In genomic region chr4:12036450-12036849, GRCh38 we compare ENCODE assay signal across 27 cellular contexts.
"Had no signal": no experiment of that assay in that cellular context is flagged by ENCODE, and none has a peak within 500 bp of the region (broad histone marks: within the 10 kb centered on the region; RNA-seq: fewer than 3 reads in every experiment).

No MANE protein-coding gene starts in this region.

- H3K27ac ChIP-seq: coronary artery, dorsolateral prefrontal cortex, foreskin keratinocyte, gastroesophageal sphincter, heart left ventricle, ovary, psoas muscle, right lobe of liver, suprapubic skin, transverse colon, upper lobe of right lung, uterus had no signal

- H3K36me3 ChIP-seq: gastroesophageal sphincter, heart left ventricle, ovary, right lobe of liver, suprapubic skin, transverse colon, upper lobe of right lung, uterus had no signal

- H3K9me3 ChIP-seq: gastroesophageal sphincter, ovary, psoas muscle, right lobe of liver, transverse colon, upper lobe of right lung, uterus had no signal

- H3K27me3 ChIP-seq: dorsolateral prefrontal cortex, foreskin keratinocyte, gastroesophageal sphincter, heart left ventricle, ovary, right lobe of liver, suprapubic skin, transverse colon, upper lobe of right lung, uterus had no signal

- ATAC-seq: foreskin keratinocyte; gastroesophageal sphincter; left colon; natural killer cell; psoas muscle; right lobe of liver; stimulated activated naive CD8-positive, alpha-beta T cell treated with anti-CD3 and anti-CD28 coated beads, Interleukin-15, amount 100 ng/mL, for 72 hours; upper lobe of right lung had no signal

- H3K4me3 ChIP-seq: coronary artery, dorsolateral prefrontal cortex, gastroesophageal sphincter, heart left ventricle, lung, ovary, psoas muscle, right lobe of liver, suprapubic skin, transverse colon, upper lobe of right lung, uterus had no signal

- H3K4me1 ChIP-seq: foreskin keratinocyte, gastroesophageal sphincter, heart left ventricle, psoas muscle, right lobe of liver, suprapubic skin, transverse colon, upper lobe of right lung, uterus had no signal

- DNase-seq: dorsolateral prefrontal cortex; effector CD8-positive, alpha-beta T cell; endodermal cell; erythroblast; foreskin keratinocyte; hippocampal formation; left colon; natural killer cell; occipital lobe; ovary; psoas muscle; retina; right lobe of liver; small intestine; stimulated activated CD4-positive, alpha-beta T cell treated with anti-CD3 and anti-CD28 coated beads, Interleukin-15, amount 100 ng/mL, for 24 hours; stimulated activated CD4-positive, alpha-beta T cell treated with anti-CD3 and anti-CD28 coated beads, Interleukin-4, amount 100 ng/mL, for 1 hour; stimulated activated CD8-positive, alpha-beta memory T cell treated with anti-CD3 and anti-CD28 coated beads, Interleukin-4, amount 100 ng/mL, for 48 hours; stimulated activated naive CD4-positive, alpha-beta T cell; stimulated activated naive CD8-positive, alpha-beta T cell treated with anti-CD3 and anti-CD28 coated beads, Interleukin-15, amount 100 ng/mL, for 72 hours; transverse colon; upper lobe of right lung had no signal
